In the genomic region with DNA sequence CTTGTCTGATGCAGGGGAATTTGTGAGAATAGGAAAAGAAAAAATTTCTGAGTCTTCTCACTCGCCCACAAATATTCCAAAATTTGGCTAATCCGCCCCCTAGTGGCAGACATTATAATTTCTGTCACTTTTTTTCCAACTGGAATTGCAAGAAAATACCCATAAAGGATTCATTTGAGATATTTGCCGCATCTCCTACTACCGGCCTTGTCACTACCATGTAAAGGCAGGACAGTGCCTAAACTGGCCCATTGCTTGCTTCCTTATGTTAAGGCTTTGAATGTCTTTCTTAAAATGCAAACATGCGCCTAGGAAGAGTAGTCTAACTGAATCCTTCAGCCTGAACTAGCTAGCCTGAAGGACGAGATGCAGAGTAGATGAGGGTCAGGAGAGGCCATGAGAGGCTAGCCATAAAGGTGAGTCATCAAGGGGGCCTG, we compare ENCODE assay signal across 8 cellular contexts. TPM values are rescaled to one million over a fixed set of nuclear protein-coding genes. Genes with fewer than 3 reads are reported as not detected.
DNase-seq lines count a peak whose midpoint lies in the region; ATAC-seq and TF ChIP-seq lines count a peak whose summit lies in the region.

No MANE protein-coding gene starts in this region.

- H3K36me3 ChIP-seq in heart right ventricle (no peaks in the 10 kb centered on the region), prostate gland (no peaks in the 10 kb centered on the region)

- H3K4me1 ChIP-seq in heart right ventricle = peaks cover 0 to 21% (median 0%) of the 10 kb centered on the region in 9 donors
- no peaks in the 10 kb centered on the region for H3K4me1 ChIP-seq in prostate gland (replicated peaks)

- H3K9me3 ChIP-seq in heart right ventricle (no peaks in the 10 kb centered on the region), prostate gland (no peaks in the 10 kb centered on the region)

- no peak for TF ChIP-seq POLR2A in prostate gland (IDR thresholded peaks at IDR 0.05)

- H3K27ac ChIP-seq in heart right ventricle (no peak overlapping the region), VCaP (peak overlapping the region; percentile 97), prostate gland (no peak overlapping the region)

- H3K4me3 ChIP-seq in heart right ventricle (no peak overlapping the region), LNCaP clone FGC (ENCODE audit: low read depth, low read length) (no peak overlapping the region), prostate gland (no peak overlapping the region)

- TF ChIP-seq CTCF in heart right ventricle (IDR thresholded peaks at IDR 0.05) (peak; percentile 69 to 88 (median 82)), LNCaP clone FGC (IDR thresholded peaks at IDR 0.05; ENCODE audit: control insufficient read depth, extremely low read depth, insufficient read depth) (peak; percentile 45; the same call in 1 of the 2 replicates), VCaP (conservative IDR thresholded peaks at IDR 0.05) (peak; percentile 85), prostate gland (IDR thresholded peaks at IDR 0.05) (peak; percentile 64 to 99 (median 70))

- H3K27me3 ChIP-seq in heart right ventricle = peaks cover 0 to 22% (median 3%) of the 10 kb centered on the region in 7 donors
- no peaks in the 10 kb centered on the region for H3K27me3 ChIP-seq in prostate gland (replicated peaks; ENCODE audit: insufficient read depth)

- 26 to 34% methylated on average over 6 of the region's 6 CpGs for WGBS in heart right ventricle, 2 donors
- WGBS in prostate gland = 24% methylated on average over 6 of the region's 6 CpGs

- ATAC-seq in heart right ventricle (peak in 1 of 8 donors; percentile 17), Right ventricle myocardium inferior (no peak), HG03565 (IDR thresholded peaks at IDR 0.05; ENCODE audit: unreplicated experiment) (no peak)

- intact Hi-C loops in heart right ventricle (cut with DNase I) (loop anchor here in 9 of 10 donors (1.0 to 10.0 kb wide), 8 partner anchors 87 to 420 kb away; a partner anchor contains a TSS), Right ventricle myocardium inferior (cut with DNase I) (loop anchor here (1.0 to 5.0 kb wide), 2 partner anchors 110 to 418 kb away; a partner anchor contains a TSS), prostate gland (cut with DNase I) (loop anchor here (2.0 kb wide), 1 partner anchor 417 kb away; no protein-coding TSS in a partner anchor)

- peak in 1 of 2 donors; percentile 30 for DNase-seq in heart right ventricle
- DNase-seq in Right ventricle myocardium inferior (ENCODE audit: missing footprints) = no peak
- peak; percentile 32 for DNase-seq in LNCaP clone FGC (ENCODE audit: low read depth)
- DNase-seq in fibroblast of the conjunctiva (ENCODE audit: low read depth) = peak; percentile 10
- DNase-seq in prostate gland (ENCODE audit: low spot score) = peak; percentile 40
- no peak for DNase-seq in activated CD4-positive, CD25-positive, alpha-beta regulatory T cell treated with anti-CD3 and anti-CD28 coated beads, Interleukin-2, amount 50 U/mL, for 72 hours

RNA-seq across cellular contexts. Expression of a gene that starts 9.3 kb away (rescaled TPM):
- total RNA-seq in heart right ventricle = 10 to 100 TPM in 1 of 10 donors, 1 to 10 TPM in 9; 3.9 to 11.5 (median 6.9) TPM
- 1 to 10 TPM; 2.9 to 9.9 TPM for polyA plus RNA-seq in heart right ventricle
- total RNA-seq in Right ventricle myocardium inferior = 4.8 TPM
- 10 to 100 TPM; 13.6 to 21.9 TPM for total RNA-seq in prostate gland

Comparison
In these comparisons a context has a peak if more than half of its experiments do, and no peak if none do; other contexts are left out.
1. DNase-seq: peak in LNCaP clone FGC (single experiment), fibroblast of the conjunctiva (single experiment) and prostate gland (single experiment); none in Right ventricle myocardium inferior (single experiment) and activated CD4-positive, CD25-positive, alpha-beta regulatory T cell treated with anti-CD3 and anti-CD28 coated beads, Interleukin-2, amount 50 U/mL, for 72 hours (single experiment).
2. Peak in every context shown above with its lines, with median percentiles within 50 percentile points of each other: CTCF ChIP-seq.